Comparison of ENCODE assay signal across 8 cellular contexts in the genomic region with DNA sequence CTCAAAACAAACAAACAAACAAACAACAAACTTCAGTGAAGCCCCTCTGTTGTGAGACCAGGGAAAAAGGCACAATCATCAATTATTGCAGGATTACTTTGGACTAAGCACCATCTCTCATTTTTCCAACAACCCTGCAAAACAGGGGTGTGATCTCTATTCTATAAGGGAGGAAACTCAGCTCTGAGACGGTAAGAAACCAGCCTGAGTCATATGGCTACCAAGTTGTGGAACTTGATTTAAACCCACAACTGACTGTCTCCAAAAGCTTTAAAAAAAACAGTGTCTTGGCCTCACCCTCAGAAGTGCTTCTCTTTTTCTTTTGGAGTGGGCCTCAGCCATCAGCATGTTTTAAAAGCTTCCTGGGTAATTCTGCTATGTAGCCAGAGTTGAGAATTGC.
A peak's percentile ranks its signal among the peaks of the same experiment; 100 is the strongest.
DNase-seq lines count a peak whose midpoint lies in the region; ATAC-seq and TF ChIP-seq lines count a peak whose summit lies in the region.

No MANE protein-coding gene starts in this region.

- no peak for TF ChIP-seq CTCF in GM10248 (IDR thresholded peaks at IDR 0.05; ENCODE audit: control extremely low read depth, extremely low read depth, low read depth, missing control alignments)
- no peak for TF ChIP-seq CTCF in fibroblast of mammary gland (conservative IDR thresholded peaks at IDR 0.05; ENCODE audit: control insufficient read depth, insufficient read depth, low read depth, low read length)

- no peak overlapping the region for H3K4me3 ChIP-seq in fibroblast of mammary gland (ENCODE audit: control insufficient read depth, low read depth, low read length)

- POLR2A ChIA-PET in GM10248 (lab: Yijun Ruan, JAX), result no interaction called here

- ATAC-seq in GM21515 (IDR thresholded peaks at IDR 0.05; ENCODE audit: unreplicated experiment), result peak; percentile 70

- DNase-seq in GM10248 (ENCODE audit: extremely low spot score), result peak; percentile 73
- peak; percentile 48 for DNase-seq in KBM-7
- peak; percentile 49 for DNase-seq in fibroblast of mammary gland (ENCODE audit: low read depth)
- no peak for DNase-seq in dedifferentiated amniotic fluid mesenchymal stem cell (ENCODE audit: extremely low spot score)
- DNase-seq in RPMI8226, result no peak
- DNase-seq in DMS53 (lab: John Stamatoyannopoulos, UW), result no peak
- DNase-seq in NCI-H526 (lab: John Stamatoyannopoulos, UW), result no peak

- in situ Hi-C loops in KBM-7 (cut with MboI; ENCODE audit: low pct_unique_long_range_greater_than_20kb, low sequenced_read_pairs), result no loop called here

- CTCF ChIA-PET in GM10248 (lab: Yijun Ruan, JAX), result interaction anchor here (0.8 to 1.6 kb wide), 10 partner anchors 8 to 127 kb away, joined by 3 to 10 read pairs (median 4); no protein-coding TSS in a partner anchor

Comparison
In these comparisons a context has a peak if more than half of its experiments do, and no peak if none do; other contexts are left out.
1. DNase-seq: peak in GM10248 (single experiment), KBM-7 (single experiment) and fibroblast of mammary gland (single experiment); none in dedifferentiated amniotic fluid mesenchymal stem cell (single experiment), RPMI8226 (single experiment), DMS53 (single experiment) and NCI-H526 (0 of 2).